In the genomic region with DNA sequence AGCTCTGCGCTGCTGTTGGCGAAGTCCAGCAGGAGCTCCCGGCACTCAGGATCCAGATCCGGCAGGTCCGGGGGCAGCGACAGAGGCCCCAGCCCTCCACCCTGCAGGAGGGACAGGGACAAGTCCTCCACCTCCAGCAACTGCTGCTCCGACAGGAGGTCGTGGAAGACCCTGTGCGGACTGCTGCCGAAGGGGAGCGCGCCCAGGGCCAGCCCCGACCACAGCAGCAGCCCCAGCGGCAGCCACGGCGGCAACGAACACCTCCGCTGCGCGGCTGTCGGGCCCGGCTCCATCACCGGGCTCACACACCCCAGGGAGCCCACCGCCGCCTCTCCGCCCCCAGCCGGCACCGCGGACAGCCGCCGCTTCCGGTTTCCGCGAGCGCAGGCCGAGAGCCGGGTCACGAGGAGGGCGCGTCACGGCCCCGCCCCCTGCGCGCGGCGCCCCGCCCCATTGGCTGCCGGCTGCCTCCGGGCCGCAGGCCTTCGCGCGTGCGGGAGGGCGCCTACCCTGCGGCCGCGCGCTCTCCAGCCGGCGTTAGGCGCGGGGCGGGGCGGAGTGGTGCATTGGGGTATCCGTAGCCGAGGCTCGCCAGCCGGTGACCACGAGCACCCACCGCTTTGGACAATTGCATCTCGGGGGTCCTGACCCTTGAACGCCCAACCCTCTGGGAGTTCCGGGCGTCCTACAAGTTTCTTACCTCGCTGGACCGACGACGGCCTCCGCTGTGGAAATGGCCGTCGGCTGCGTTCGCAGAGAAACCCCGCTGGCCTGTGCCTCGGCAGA, we compare ENCODE assay signal across 8 cellular contexts. TPM values are rescaled to one million over a fixed set of nuclear protein-coding genes. Genes with fewer than 3 reads are reported as not detected.
A peak's percentile ranks its signal among the peaks of the same experiment; 100 is the strongest.
DNase-seq lines count a peak whose midpoint lies in the region; ATAC-seq and TF ChIP-seq lines count a peak whose summit lies in the region.

OSTM1 (minus strand) TSS at position 383 of the 786 bp plus-strand sequence; CDS start at position 293, 90 bp downstream.

- no peak within 1 kb of the TSS for H2BK20ac ChIP-seq in IMR-90 (ENCODE audit: low read depth, low read length)

- peak within 1 kb of the TSS; percentile 88 for H2AK9ac ChIP-seq in IMR-90 (replicated peaks; ENCODE audit: low read depth, low read length, poor library complexity)

- H2AFZ ChIP-seq in IMR-90 (replicated peaks; ENCODE audit: low read length, poor library complexity) = peak within 1 kb of the TSS; percentile 96

- H4K20me1 ChIP-seq in IMR-90 (ENCODE audit: insufficient read depth, low read length) = no peaks in the 10 kb centered on the region

- BruUV-seq in IMR-90 (replicated peaks; lab: Mats Ljungman, UMichigan) = TSS peak; percentile 99

- peak within 1 kb of the TSS; percentile 93 for H3K14ac ChIP-seq in IMR-90 (replicated peaks; ENCODE audit: low read depth, low read length)

- no peaks in the 10 kb centered on the region for H3K9me3 Mint-ChIP-seq in activated T-cell treated with anti-CD3 and anti-CD28 coated beads, Interleukin-2, amount 50 U/mL, for 24 hours

- peak within 1 kb of the TSS; percentile 63; the same call in 1 of the 2 replicates for H3K18ac ChIP-seq in IMR-90 (ENCODE audit: low read depth, low read length)

- no peaks in the 10 kb centered on the region for H3K27me3 ChIP-seq in IMR-90 (ENCODE audit: control insufficient read depth, insufficient read depth, low read length)
- no peaks in the 10 kb centered on the region for H3K27me3 ChIP-seq in muscle layer of colon (ENCODE audit: control insufficient read depth in 1 of 2, insufficient read depth in 2 of 2, low read length in 2 of 2)

- peak within 1 kb of the TSS; percentile 75 for H2BK120ac ChIP-seq in IMR-90 (ENCODE audit: low read depth, low read length)

- CTCF ChIA-PET in IMR-90 (lab: Yijun Ruan, JAX) = no interaction called here

- H3K4me1 Mint-ChIP-seq in activated T-cell treated with anti-CD3 and anti-CD28 coated beads, Interleukin-2, amount 50 U/mL, for 24 hours (ENCODE audit: low read depth) = peaks cover 35% of the 10 kb centered on the region

- no peak within 1 kb of the TSS; the same call in 1 of the 2 replicates for H2AK5ac ChIP-seq in IMR-90 (ENCODE audit: low read depth, low read length)

- peak within 1 kb of the TSS; percentile 74; the same call in 1 of the 3 replicates for H2BK15ac ChIP-seq in IMR-90 (ENCODE audit: low read depth, low read length)

- peak within 1 kb of the TSS; percentile 85 for H3K56ac ChIP-seq in IMR-90 (ENCODE audit: extremely low read depth, insufficient read depth, low read length)

- peak within 1 kb of the TSS; percentile 58 for H3K27ac ChIP-seq in IMR-90 (ENCODE audit: insufficient read depth, low read length)
- H3K27ac ChIP-seq in muscle layer of colon (ENCODE audit: low read depth, low read length) = peak within 1 kb of the TSS; percentile 91

- H3K9me3 ChIP-seq in IMR-90 (ENCODE audit: control insufficient read depth, insufficient read depth, low read length) (no peaks in the 10 kb centered on the region), muscle layer of colon (ENCODE audit: low read length) (no peaks in the 10 kb centered on the region)

- H4K8ac ChIP-seq in IMR-90 (ENCODE audit: low read depth in 2 of 2, low read length in 2 of 2) = peak within 1 kb of the TSS; percentile 97 to 98

- TF ChIP-seq POLR2A in IMR-90 (IDR thresholded peaks at IDR 0.05; ENCODE audit: low read depth, low read length) = peak; percentile 59; the same call in 1 of the 2 replicates
- peak; percentile 83 for TF ChIP-seq POLR2A in erythroblast (IDR thresholded peaks at IDR 0.05; ENCODE audit: low read length)

- H3K27ac Mint-ChIP-seq in activated T-cell treated with anti-CD3 and anti-CD28 coated beads, Interleukin-2, amount 50 U/mL, for 24 hours = peak within 1 kb of the TSS; percentile 89

- peak within 1 kb of the TSS; percentile 43 for H2BK5ac ChIP-seq in IMR-90 (ENCODE audit: low read depth, low read length, poor library complexity, severe bottlenecking)

- peak within 1 kb of the TSS; percentile 93 for H4K5ac ChIP-seq in IMR-90 (ENCODE audit: low read depth, low read length)

- H3K9ac ChIP-seq in IMR-90 (ENCODE audit: low read depth, low read length) (peak within 1 kb of the TSS; percentile 88), muscle layer of colon (ENCODE audit: low read length) (peak within 1 kb of the TSS; percentile 83)

- in situ Hi-C loops in IMR-90 (cut with MboI; ENCODE audit: low sequenced_read_pairs) = no loop called here

- peak within 1 kb of the TSS; percentile 84 for H3K4me3 Mint-ChIP-seq in activated T-cell treated with anti-CD3 and anti-CD28 coated beads, Interleukin-2, amount 50 U/mL, for 24 hours

- dilution Hi-C loops in IMR-90 (cut with HindIII; ENCODE audit: low sequenced_read_pairs, unreplicated experiment) = no loop called here

- intact Hi-C loops in IMR-90 (cut with micrococcal nuclease) = loop anchor here (2.0 kb wide), 1 partner anchor 186 kb away; the partner anchor contains the start of gene SNX3

- 1% methylated on average over 32 of the region's 86 CpGs; no CpG with 5 or more reads in 1 of the 2 experiments for WGBS in IMR-90 (ENCODE audit: extremely low coverage in 2 of 2, insufficient read length in 1 of 2), 2 experiments

- TF ChIP-seq RAD21 in IMR-90 (IDR thresholded peaks at IDR 0.05; ENCODE audit: low read length) = no peak

- H3K36me3 Mint-ChIP-seq in activated T-cell treated with anti-CD3 and anti-CD28 coated beads, Interleukin-2, amount 50 U/mL, for 24 hours (ENCODE audit: low read depth) = peaks cover 2% of the 10 kb centered on the region

- peak within 1 kb of the TSS; percentile 94 for H3K4me2 ChIP-seq in IMR-90 (ENCODE audit: low read depth, low read length)

- H3K79me1 ChIP-seq in IMR-90 (ENCODE audit: low read depth in 1 of 2, low read length in 2 of 2) = peaks cover 17 to 24% of the 10 kb centered on the region in 2 experiments

- H3K4ac ChIP-seq in IMR-90 (ENCODE audit: low read depth, low read length) = peak within 1 kb of the TSS; percentile 82

- peak within 1 kb of the TSS; percentile 80 for H3K23ac ChIP-seq in IMR-90 (ENCODE audit: low read depth, low read length)

- no peaks in the 10 kb centered on the region for H3K36me3 ChIP-seq in IMR-90 (ENCODE audit: control insufficient read depth, insufficient read depth, low read length)
- no peaks in the 10 kb centered on the region for H3K36me3 ChIP-seq in muscle layer of colon (ENCODE audit: insufficient read depth, low read length)

- H3K4me3 ChIP-seq in IMR-90 (ENCODE audit: insufficient read depth, low read depth, low read length) = peak within 1 kb of the TSS; percentile 93
- H3K4me3 ChIP-seq in muscle layer of colon (ENCODE audit: low read depth in 1 of 2, low read length in 2 of 2) = peak within 1 kb of the TSS; percentile 92 to 100

- peak within 1 kb of the TSS; percentile 82 for H4K91ac ChIP-seq in IMR-90 (ENCODE audit: insufficient read depth, low read depth, low read length)

- no peaks in the 10 kb centered on the region; the same call in 1 of the 2 replicates for H3K9me1 ChIP-seq in IMR-90 (ENCODE audit: insufficient read depth, low read length)

- no peak for TF ChIP-seq CTCF in IMR-90 (conservative IDR thresholded peaks at IDR 0.05; ENCODE audit: low read depth, low read length)

- POLR2A ChIA-PET in IMR-90 (lab: Charles Lee; ENCODE audit: unreplicated experiment) = interaction anchor here (0.6 to 1.1 kb wide), 2 partner anchors 57 to 116 kb away, joined by 4 to 18 read pairs; partner anchors contain the start of gene SEC63

- peak; percentile 20 for DNase-seq in DMS 273 treated with DMSO at 0.1 percent for 48 hours (lab: John Stamatoyannopoulos, UW)
- DNase-seq in IMR-90 = peak; percentile 82
- peak; percentile 98 for DNase-seq in activated T-cell treated with anti-CD3 and anti-CD28 coated beads, Interleukin-2, amount 50 U/mL, for 24 hours
- DNase-seq in erythroblast (lab: John Stamatoyannopoulos, UW) = peak; percentile 94 to 96
- peak; percentile 75 to 93 for DNase-seq in stimulated activated CD8-positive, alpha-beta memory T cell treated with anti-CD3 and anti-CD28 coated beads, Interleukin-7, amount 100 ng/mL, for 4 hours (ENCODE audit: low read depth in 2 of 2)

- peaks cover 2% of the 10 kb centered on the region; the same call in 1 of the 2 replicates for H3K4me1 ChIP-seq in IMR-90 (ENCODE audit: control insufficient read depth, insufficient read depth, low read length)
- H3K4me1 ChIP-seq in muscle layer of colon (ENCODE audit: insufficient read depth, low read length) = peaks cover 10% of the 10 kb centered on the region

- H3K27me3 Mint-ChIP-seq in activated T-cell treated with anti-CD3 and anti-CD28 coated beads, Interleukin-2, amount 50 U/mL, for 24 hours = no peaks in the 10 kb centered on the region

- peak; percentile 90 for ATAC-seq in GM21528 (IDR thresholded peaks at IDR 0.05; ENCODE audit: low FRiP score, unreplicated experiment)
- ATAC-seq in IMR-90 (ENCODE audit: low read depth) = peak; percentile 99

TF ChIP-seq in IMR-90, 13 proteins besides CTCF, POLR2A, EP300 and RAD21 (continues in another document):
- no peak for TF ChIP-seq RFX5 (IDR thresholded peaks at IDR 0.05; ENCODE audit: low read depth, low read length)
- no peak for TF ChIP-seq FOS (IDR thresholded peaks at IDR 0.05; ENCODE audit: low read depth, low read length)
- TF ChIP-seq SMC3 (IDR thresholded peaks at IDR 0.05; ENCODE audit: low read depth, low read length) = no peak
- TF ChIP-seq MAZ (IDR thresholded peaks at IDR 0.05; ENCODE audit: borderline replicate concordance, low read depth, low read length) = peak; percentile 84
- no peak for TF ChIP-seq CEBPB (IDR thresholded peaks at IDR 0.05; ENCODE audit: low read depth, low read length)
- no peak for TF ChIP-seq RCOR1 (IDR thresholded peaks at IDR 0.05; ENCODE audit: insufficient replicate concordance, low read length)
- TF ChIP-seq MAFK (IDR thresholded peaks at IDR 0.05; ENCODE audit: low read depth, low read length) = no peak

TF ChIP-seq in PFSK-1, 5 proteins besides CTCF, POLR2A, EP300 and RAD21 (continues in another document):
- peak; percentile 83 for TF ChIP-seq POLR2AphosphoS5 (IDR thresholded peaks at IDR 0.05; ENCODE audit: low read depth, low read length)

RNA-seq across cellular contexts. Expression of gene OSTM1, which starts in this region (rescaled TPM):
- total RNA-seq in IMR-90 (2012; rRNA removed) = 17.5 and 24.7 TPM in 2 replicates
- polyA plus RNA-seq in IMR-90 (2012; rRNA removed) = 8.0 and 10.4 TPM in 2 replicates
- 42.4 and 107 TPM in 2 replicates for polyA plus RNA-seq in IMR-90 (2012; cell fraction: cytosol; rRNA removed)
- polyA plus RNA-seq in IMR-90 (2012; cell fraction: nucleus; rRNA removed; ENCODE audit: low replicate concordance) = 9.1 and 21.6 TPM in 2 replicates
- polyA plus RNA-seq in PFSK-1 (2012; ENCODE audit: insufficient read length, low read depth) = 47.0 TPM

Comparison
In these comparisons a context has a peak if more than half of its experiments do, and no peak if none do; other contexts are left out.
1. Peak in every context shown above with its lines: DNase-seq, ATAC-seq, H3K4me3 ChIP-seq and H3K27ac ChIP-seq.
2. DNase-seq: peak in every context shown above with its lines; median percentile 98 in activated T-cell treated with anti-CD3 and anti-CD28 coated beads, Interleukin-2, amount 50 U/mL, for 24 hours; 95 in erythroblast; 84 in stimulated activated CD8-positive, alpha-beta memory T cell treated with anti-CD3 and anti-CD28 coated beads, Interleukin-7, amount 100 ng/mL, for 4 hours; 82 in IMR-90; 20 in DMS 273 treated with DMSO at 0.1 percent for 48 hours.